22 cellular contexts compared by ENCODE assay signal in the genomic region with DNA sequence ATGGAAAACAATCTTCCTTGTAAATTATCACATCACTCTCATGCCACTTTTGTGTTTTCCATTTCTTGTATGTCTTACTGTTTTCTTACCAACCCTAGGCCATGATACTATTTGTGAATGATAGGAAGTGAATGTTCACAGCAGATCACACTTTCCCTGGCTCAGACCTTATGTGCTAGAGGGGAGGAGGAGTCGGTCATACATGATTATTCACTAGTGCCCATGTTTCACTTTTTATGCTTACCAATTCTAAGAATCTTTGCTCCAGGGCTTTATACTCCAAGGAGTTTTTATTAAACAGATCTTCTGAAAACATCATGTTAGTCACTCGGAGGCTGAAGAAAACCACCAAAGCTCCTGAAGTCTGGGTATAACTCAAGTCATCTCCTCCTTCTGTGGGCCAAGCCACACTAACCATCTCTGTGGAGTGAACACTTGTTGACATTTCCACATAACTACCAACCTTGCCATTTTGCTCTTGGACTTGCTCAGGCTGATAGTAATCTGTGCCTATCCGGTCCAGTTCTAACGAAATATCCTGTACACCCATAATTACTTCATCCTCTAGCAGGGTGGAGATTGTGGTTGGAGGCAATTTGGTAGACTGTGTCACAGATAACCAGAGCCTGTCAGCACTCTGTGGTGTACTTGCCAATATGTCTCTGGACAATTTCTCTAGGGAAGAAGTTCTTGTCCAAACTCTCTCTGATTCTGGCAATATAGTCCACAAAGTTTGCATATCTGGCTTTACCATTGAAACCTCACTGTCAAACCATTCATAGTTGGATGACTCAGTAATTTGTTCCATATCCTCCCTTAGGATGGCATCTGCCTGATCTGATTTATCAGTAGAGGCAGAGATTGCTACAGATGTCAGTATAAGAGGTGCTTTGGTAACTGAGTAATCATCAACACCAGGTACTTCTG.
DNase-seq lines count a peak whose midpoint lies in the region; ATAC-seq and TF ChIP-seq lines count a peak whose summit lies in the region.
"Had no signal": no experiment of that assay in that cellular context is flagged by ENCODE, and none has a peak within 500 bp of the region (broad histone marks: within the 10 kb centered on the region; RNA-seq: fewer than 3 reads in every experiment).

No MANE protein-coding gene starts in this region.

- H3K27me3 Mint-ChIP-seq in activated T-cell treated with anti-CD3 and anti-CD28 coated beads, Interleukin-2, amount 50 U/mL, for 72 hours (ENCODE audit: low read depth) = no peaks in the 10 kb centered on the region
- no peaks in the 10 kb centered on the region for H3K27me3 Mint-ChIP-seq in progenitor cell of endocrine pancreas
- H3K27me3 Mint-ChIP-seq: naive B cell; stimulated activated memory B cell treated with anti-CD40 and anti-IgM and Interleukin-4, amounts not matched to agents 10 μg/mL and 1 μg/mL and 100 μg/mL, for 72 hours had no signal

- no peak overlapping the region for H3K4me3 Mint-ChIP-seq in activated T-cell treated with anti-CD3 and anti-CD28 coated beads, Interleukin-2, amount 50 U/mL, for 72 hours
- H3K4me3 Mint-ChIP-seq in progenitor cell of endocrine pancreas (ENCODE audit: low read depth) = no peak overlapping the region
- H3K4me3 Mint-ChIP-seq: stimulated activated memory B cell treated with anti-CD40 and anti-IgM and Interleukin-4, amounts not matched to agents 10 μg/mL and 1 μg/mL and 100 μg/mL, for 72 hours had no signal

- DNase-seq in activated T-cell treated with anti-CD3 and anti-CD28 coated beads, Interleukin-2, amount 50 U/mL, for 48 hours = peak; percentile 24 to 35
- DNase-seq in activated T-cell treated with anti-CD3 and anti-CD28 coated beads for 4 hours (no peak), GM04503 (ENCODE audit: low read depth) (peak; percentile 82), progenitor cell of endocrine pancreas (ENCODE audit: low spot score, unreplicated experiment) (no peak), body of pancreas (no peak)
- peak; percentile 31 to 45 for DNase-seq in activated T-cell treated with anti-CD3 and anti-CD28 coated beads, Interleukin-2, amount 50 U/mL, for 72 hours
- DNase-seq in effector CD8-positive, alpha-beta T cell (lab: John Stamatoyannopoulos, UW) = no peak
- DNase-seq: activated gamma-delta T cell, amniotic stem cell, dermis blood vessel endothelial cell, mesenchymal stem cell, naive B cell, NCI-H1694 treated with DMSO at 0.1 percent for 48 hours, NCI-H82, occipital lobe, PC-3, thyroid gland had no signal

- intact Hi-C loops in body of pancreas (cut with DNase I) = no loop called here

- H3K27me3 ChIP-seq in body of pancreas = no peaks in the 10 kb centered on the region
- H3K27me3 ChIP-seq: cardiac muscle cell, SJSA1, thyroid gland had no signal

- ATAC-seq in activated T-cell treated with anti-CD3 and anti-CD28 coated beads, Interleukin-2, amount 50 U/mL, for 72 hours (replicated peaks in 1 of 2) = peak; percentile 86 to 87
- no peak for ATAC-seq in body of pancreas
- no peak for ATAC-seq in HG02970 (IDR thresholded peaks at IDR 0.05; ENCODE audit: low FRiP score, unreplicated experiment)
- ATAC-seq: PC-3; sciatic nerve; stimulated activated memory B cell treated with anti-CD40 and anti-IgM and Interleukin-4, amounts not matched to agents 10 μg/mL and 1 μg/mL and 100 μg/mL, for 72 hours had no signal

- no peak overlapping the region for H3K4me3 ChIP-seq in body of pancreas
- H3K4me3 ChIP-seq: cardiac muscle cell, SJSA1, thyroid gland had no signal

- H3K9me3 ChIP-seq in body of pancreas = no peaks in the 10 kb centered on the region
- H3K9me3 ChIP-seq: SJSA1, thyroid gland had no signal

- TF ChIP-seq POLR2A in body of pancreas (IDR thresholded peaks at IDR 0.05) = no peak

- 75 to 78% methylated on average over 4 of the region's 4 CpGs for WGBS in body of pancreas, 2 donors

- H3K36me3 Mint-ChIP-seq in activated T-cell treated with anti-CD3 and anti-CD28 coated beads, Interleukin-2, amount 50 U/mL, for 72 hours (ENCODE audit: insufficient read depth in 2 of 2) = peaks cover 5 to 6% of the 10 kb centered on the region in 2 donors
- H3K36me3 Mint-ChIP-seq in progenitor cell of endocrine pancreas (ENCODE audit: insufficient read depth) = peaks cover 3% of the 10 kb centered on the region

- H3K36me3 ChIP-seq in body of pancreas (replicated peaks in 1 of 2; ENCODE audit: insufficient read depth in 1 of 2, low read depth in 2 of 2) = no peaks in the 10 kb centered on the region
- H3K36me3 ChIP-seq: cardiac muscle cell, SJSA1, thyroid gland had no signal

- peaks cover 2% of the 10 kb centered on the region in 2 donors for H3K9me3 Mint-ChIP-seq in activated T-cell treated with anti-CD3 and anti-CD28 coated beads, Interleukin-2, amount 50 U/mL, for 72 hours
- H3K9me3 Mint-ChIP-seq in progenitor cell of endocrine pancreas (ENCODE audit: low read depth) = no peaks in the 10 kb centered on the region

- H3K27ac ChIP-seq in body of pancreas = no peak overlapping the region
- H3K27ac ChIP-seq: cardiac muscle cell, SJSA1, thyroid gland had no signal

- H3K4me1 Mint-ChIP-seq in activated T-cell treated with anti-CD3 and anti-CD28 coated beads, Interleukin-2, amount 50 U/mL, for 72 hours (ENCODE audit: low read depth) = peaks cover 6% of the 10 kb centered on the region
- no peaks in the 10 kb centered on the region for H3K4me1 Mint-ChIP-seq in progenitor cell of endocrine pancreas (ENCODE audit: low read depth)
- H3K4me1 Mint-ChIP-seq: naive B cell; stimulated activated memory B cell treated with anti-CD40 and anti-IgM and Interleukin-4, amounts not matched to agents 10 μg/mL and 1 μg/mL and 100 μg/mL, for 72 hours had no signal

- TF ChIP-seq CTCF in progenitor cell of endocrine pancreas (IDR thresholded peaks at IDR 0.05; ENCODE audit: unreplicated experiment) = no peak
- no peak for TF ChIP-seq CTCF in body of pancreas (IDR thresholded peaks at IDR 0.05)

- no peaks in the 10 kb centered on the region for H3K4me1 ChIP-seq in body of pancreas
- H3K4me1 ChIP-seq: SJSA1, thyroid gland had no signal

- H3K27ac Mint-ChIP-seq in activated T-cell treated with anti-CD3 and anti-CD28 coated beads, Interleukin-2, amount 50 U/mL, for 72 hours = no peak overlapping the region
- H3K27ac Mint-ChIP-seq in progenitor cell of endocrine pancreas = peak overlapping the region; percentile 78
- H3K27ac Mint-ChIP-seq: naive B cell; stimulated activated memory B cell treated with anti-CD40 and anti-IgM and Interleukin-4, amounts not matched to agents 10 μg/mL and 1 μg/mL and 100 μg/mL, for 72 hours had no signal

Comparison
In these comparisons a context has a peak if more than half of its experiments do, and no peak if none do; other contexts are left out.
1. DNase-seq: peak in activated T-cell treated with anti-CD3 and anti-CD28 coated beads, Interleukin-2, amount 50 U/mL, for 48 hours (2 of 2), GM04503 (single experiment) and activated T-cell treated with anti-CD3 and anti-CD28 coated beads, Interleukin-2, amount 50 U/mL, for 72 hours (2 of 2); none in activated T-cell treated with anti-CD3 and anti-CD28 coated beads for 4 hours (single experiment), progenitor cell of endocrine pancreas (single experiment), effector CD8-positive, alpha-beta T cell (single experiment) and body of pancreas (0 of 4).
2. ATAC-seq: peak in activated T-cell treated with anti-CD3 and anti-CD28 coated beads, Interleukin-2, amount 50 U/mL, for 72 hours (2 of 2); none in body of pancreas (single experiment) and HG02970 (single experiment).